ENCODE assay signal across 8 cellular contexts in genomic region chr13:106619688-106620555, GRCh38. TPM values are rescaled to one million over a fixed set of nuclear protein-coding genes. Genes with fewer than 3 reads are reported as not detected.
DNase-seq lines count a peak whose midpoint lies in the region; ATAC-seq and TF ChIP-seq lines count a peak whose summit lies in the region.

No MANE protein-coding gene starts in this region.

- H2BK120ac ChIP-seq in mesendoderm (ENCODE audit: low read depth, low read length) = no peak overlapping the region

- H2AK5ac ChIP-seq in mesendoderm (ENCODE audit: low read length) = no peak overlapping the region

- no peak overlapping the region for H2BK5ac ChIP-seq in mesendoderm (ENCODE audit: low read length)

- H3K79me1 ChIP-seq in mesendoderm (ENCODE audit: low read length) = no peaks in the 10 kb centered on the region

- H3K18ac ChIP-seq in mesendoderm (ENCODE audit: low read length) = no peak overlapping the region

- no peak overlapping the region for H4K5ac ChIP-seq in mesendoderm (ENCODE audit: low read length)

- no peak overlapping the region for H3K23ac ChIP-seq in mesendoderm (ENCODE audit: low read length)

- H3K9ac ChIP-seq in SK-N-MC (ENCODE audit: insufficient read length) (no peak overlapping the region), endodermal cell (ENCODE audit: extremely low read depth, low read length, poor library complexity, severe bottlenecking) (no peak overlapping the region), mesendoderm (ENCODE audit: low read length) (no peak overlapping the region)

- peaks cover 5% of the 10 kb centered on the region for H3K27me3 ChIP-seq in BJ (ENCODE audit: control insufficient read depth, insufficient read depth, low read length)
- peaks cover 98% of the 10 kb centered on the region for H3K27me3 ChIP-seq in endodermal cell (ENCODE audit: control insufficient read depth, insufficient read depth, low read length, poor library complexity, severe bottlenecking)
- no peaks in the 10 kb centered on the region for H3K27me3 ChIP-seq in mesendoderm (ENCODE audit: insufficient read depth, low read length, poor library complexity)
- H3K27me3 ChIP-seq in aorta (ENCODE audit: control insufficient read depth in 1 of 2, insufficient read depth in 2 of 2, low read length in 1 of 2) = no peaks in the 10 kb centered on the region

- H3K36me3 Mint-ChIP-seq in endodermal cell (ENCODE audit: low read depth) = no peaks in the 10 kb centered on the region

- peaks cover 21% of the 10 kb centered on the region for H3K4me1 Mint-ChIP-seq in endodermal cell

- H3K4me1 ChIP-seq in endodermal cell (ENCODE audit: control insufficient read depth, insufficient read depth, low read length) = no peaks in the 10 kb centered on the region
- no peaks in the 10 kb centered on the region for H3K4me1 ChIP-seq in mesendoderm (ENCODE audit: control insufficient read depth, low read depth, low read length)
- H3K4me1 ChIP-seq in aorta (ENCODE audit: control insufficient read depth in 1 of 2, insufficient read depth in 2 of 2, low read length in 2 of 2) = no peaks in the 10 kb centered on the region

- H4K8ac ChIP-seq in mesendoderm (ENCODE audit: low read depth, low read length) = no peak overlapping the region

- no peak overlapping the region for H3K27ac Mint-ChIP-seq in endodermal cell

- H3K4me3 Mint-ChIP-seq in endodermal cell = peak overlapping the region; percentile 23

- H3K36me3 ChIP-seq in BJ (ENCODE audit: control insufficient read depth, insufficient read depth, low read length) (no peaks in the 10 kb centered on the region), SK-N-MC (ENCODE audit: insufficient read depth, low read length) (no peaks in the 10 kb centered on the region), endodermal cell (ENCODE audit: control insufficient read depth, insufficient read depth, low read length) (no peaks in the 10 kb centered on the region), mesendoderm (ENCODE audit: control insufficient read depth, insufficient read depth, low read length) (no peaks in the 10 kb centered on the region), aorta (ENCODE audit: control insufficient read depth in 1 of 2, insufficient read depth in 2 of 2, low read length in 1 of 2) (no peaks in the 10 kb centered on the region)

- H3K27ac ChIP-seq in SK-N-MC (no peak overlapping the region), endodermal cell (ENCODE audit: low read depth, low read length) (no peak overlapping the region), mesendoderm (ENCODE audit: low read depth, low read length) (no peak overlapping the region), aorta (ENCODE audit: low read depth in 1 of 2, low read length in 2 of 2) (no peak overlapping the region)

- ATAC-seq in GM18502 (IDR thresholded peaks at IDR 0.05; ENCODE audit: poor library complexity, unreplicated experiment) (peak; percentile 99), HG02798 (IDR thresholded peaks at IDR 0.05; ENCODE audit: poor library complexity, unreplicated experiment) (peak; percentile 99), aorta (ENCODE audit: low FRiP score) (peak; percentile 91)

- CTCF ChIA-PET in BJ (lab: Yijun Ruan, JAX) = interaction anchor here (0.7 to 3.3 kb wide), 25 partner anchors 8 to 504 kb away, joined by 3 to 25 read pairs (median 3); partner anchors contain the start of genes ARGLU1 and EFNB2

- no peak for DNase-seq in BJ (ENCODE audit: low read depth)
- peak; percentile 10 for DNase-seq in NCI-H1048 (lab: John Stamatoyannopoulos, UW)
- DNase-seq in SK-N-MC (ENCODE audit: low read depth, low spot score) = peak; percentile 28
- peak; percentile 73 for DNase-seq in endodermal cell
- DNase-seq in mesendoderm = peak; percentile 81
- no peak for DNase-seq in aorta

- WGBS in endodermal cell (ENCODE audit: insufficient coverage in 1 of 2, insufficient read length in 1 of 2), 2 experiments = 54 to 60% methylated on average over 4 to 8 of the region's 10 CpGs
- WGBS in mesendoderm (ENCODE audit: extremely low coverage, insufficient coverage, low lambda C conversion rate) = no CpG with 5 or more reads among the region's 10 CpGs
- 20 to 24% methylated on average over 10 of the region's 10 CpGs for WGBS in aorta, 2 donors

- no peak overlapping the region for H3K56ac ChIP-seq in mesendoderm (ENCODE audit: low read length)

- POLR2A ChIA-PET in BJ (lab: Charles Lee) = interaction anchor here (0.5 to 0.6 kb wide), 2 partner anchors 86 to 1181 kb away, joined by 9 to 13 read pairs; no protein-coding TSS in a partner anchor

- H3K4me3 ChIP-seq in BJ (ENCODE audit: low read depth, low read length) (no peak overlapping the region), SK-N-MC (no peak overlapping the region), endodermal cell (ENCODE audit: low read length) (no peak overlapping the region), mesendoderm (ENCODE audit: low read length) (no peak overlapping the region), aorta (ENCODE audit: low read length in 2 of 2) (no peak overlapping the region)

- H3K27me3 Mint-ChIP-seq in endodermal cell (ENCODE audit: insufficient read depth) = peaks cover 98% of the 10 kb centered on the region

- intact Hi-C loops in aorta (cut with DNase I) = loop anchor here (5.0 to 10.0 kb wide), 3 partner anchors 83 to 505 kb away; partner anchors contain the start of gene EFNB2 (in 1 of the 2)

- no peak overlapping the region for H3K4ac ChIP-seq in mesendoderm (ENCODE audit: low read depth, low read length)

- TF ChIP-seq CTCF in BJ (IDR thresholded peaks at IDR 0.05; ENCODE audit: insufficient read depth, low read depth, low read length) (peak; percentile 86), endodermal cell (conservative IDR thresholded peaks at IDR 0.05) (peak; percentile 84)

- H3K4me2 ChIP-seq in mesendoderm (ENCODE audit: low read length) = no peak overlapping the region

- H3K9me3 Mint-ChIP-seq in endodermal cell = no peaks in the 10 kb centered on the region

- H2BK15ac ChIP-seq in mesendoderm (replicated peaks; ENCODE audit: low read depth) = no peak overlapping the region

- H3K9me3 ChIP-seq in SK-N-MC (ENCODE audit: low read depth, low read length) = no peaks in the 10 kb centered on the region
- peaks cover 5% of the 10 kb centered on the region for H3K9me3 ChIP-seq in endodermal cell (ENCODE audit: control insufficient read depth, low read length)
- no peaks in the 10 kb centered on the region for H3K9me3 ChIP-seq in aorta (ENCODE audit: control insufficient read depth, low read length)

- no peaks in the 10 kb centered on the region for H3K79me2 ChIP-seq in mesendoderm (ENCODE audit: control insufficient read depth, insufficient read depth, low read length)

RNA-seq across cellular contexts. Expression of gene ARGLU1, which starts 52.0 kb away (rescaled TPM):
- polyA plus RNA-seq in BJ (2011; rRNA removed) (25.6 and 46.3 TPM in 2 replicates), aorta (100 to 1,000 TPM in 1 of 2 donors, 10 to 100 TPM in 1; 23.2 to 178 TPM)
- polyA minus RNA-seq in BJ (2011; rRNA and poly(A)+ RNA removed) = 4.0 and 4.6 TPM in 2 replicates
- total RNA-seq in endodermal cell (100 to 1,000 TPM in 1 of 2 donors, 10 to 100 TPM in 1; 80.6 to 101 TPM), aorta (100 to 1,000 TPM; 108 to 142 TPM)
- 228 TPM for polyA plus RNA-seq in endodermal cell (2013, experiment 1 of 2)
- polyA plus RNA-seq in endodermal cell (2013, experiment 2 of 2) = 191 TPM
- polyA plus RNA-seq in mesendoderm (2013, experiment 1 of 2) = 93.9 TPM
- polyA plus RNA-seq in mesendoderm (2013, experiment 2 of 2) = 92.1 TPM

Comparison
In these comparisons a context has a peak if more than half of its experiments do, and no peak if none do; other contexts are left out.
1. DNase-seq: peak in NCI-H1048 (single experiment), SK-N-MC (single experiment), endodermal cell (single experiment) and mesendoderm (single experiment); none in BJ (single experiment) and aorta (0 of 2).
2. Peak in every context shown above with its lines, with median percentiles within 50 percentile points of each other: ATAC-seq.